In genomic region chr6:109693128-109693527, GRCh38 we compare ENCODE assay signal across 12 cellular contexts. TPM values are rescaled to one million over a fixed set of nuclear protein-coding genes. Genes with fewer than 3 reads are reported as not detected.
DNase-seq lines count a peak whose midpoint lies in the region; ATAC-seq and TF ChIP-seq lines count a peak whose summit lies in the region.
"Had no signal": no experiment of that assay in that cellular context is flagged by ENCODE, and none has a peak within 500 bp of the region (broad histone marks: within the 10 kb centered on the region; RNA-seq: fewer than 3 reads in every experiment).

No MANE protein-coding gene starts in this region.

- no peak overlapping the region for H3K27ac ChIP-seq in lower lobe of right lung
- H3K27ac ChIP-seq in mesendoderm (ENCODE audit: low read depth, low read length), result no peak overlapping the region
- H3K27ac ChIP-seq: KMS-11, thoracic aorta had no signal

- peak overlapping the region; percentile 87 for H3K4me3 ChIP-seq in lower lobe of right lung
- no peak overlapping the region for H3K4me3 ChIP-seq in mesendoderm (ENCODE audit: low read length)
- H3K4me3 ChIP-seq: lung, thoracic aorta had no signal

- DNase-seq in lower lobe of right lung, result no peak
- no peak for DNase-seq in KBM-7
- no peak for DNase-seq in mesendoderm
- DNase-seq in NCI-H2196 (lab: John Stamatoyannopoulos, UW; ENCODE audit: unreplicated experiment), result no peak
- no peak for DNase-seq in activated naive CD4-positive, alpha-beta T cell treated with anti-CD3 and anti-CD28 coated beads, Interleukin-2, amount 50 U/mL, for 72 hours (ENCODE audit: low spot score in 2 of 2)
- DNase-seq: NCI-H524 treated with DMSO at 0.1 percent for 48 hours had no signal

- H3K79me1 ChIP-seq in mesendoderm (ENCODE audit: low read length), result no peaks in the 10 kb centered on the region

- H3K4me1 Mint-ChIP-seq in IgD-negative memory B cell, result peaks cover 23 to 44% (median 39%) of the 10 kb centered on the region in 3 donors

- H4K8ac ChIP-seq in mesendoderm (ENCODE audit: low read depth, low read length), result no peak overlapping the region

- no peak overlapping the region for H2BK5ac ChIP-seq in mesendoderm (ENCODE audit: low read length)

- H3K9ac ChIP-seq in mesendoderm (ENCODE audit: low read length), result no peak overlapping the region
- H3K9ac ChIP-seq: KMS-11 had no signal

- in situ Hi-C loops in KBM-7 (cut with MboI; ENCODE audit: low pct_unique_long_range_greater_than_20kb, low sequenced_read_pairs), result no loop called here

- H3K18ac ChIP-seq in mesendoderm (ENCODE audit: low read length), result no peak overlapping the region

- no peak overlapping the region for H3K56ac ChIP-seq in mesendoderm (ENCODE audit: low read length)

- no peak overlapping the region for H4K5ac ChIP-seq in mesendoderm (ENCODE audit: low read length)

- no peak overlapping the region for H2BK15ac ChIP-seq in mesendoderm (replicated peaks; ENCODE audit: low read depth)

- H3K27me3 Mint-ChIP-seq in IgD-negative memory B cell, result no peaks in the 10 kb centered on the region

- peaks cover 3% of the 10 kb centered on the region for H3K36me3 Mint-ChIP-seq in IgD-negative memory B cell
- H3K36me3 Mint-ChIP-seq in activated naive CD4-positive, alpha-beta T cell treated with anti-CD3 and anti-CD28 coated beads, Interleukin-2, amount 50 U/mL, for 72 hours, result peaks cover 10 to 12% of the 10 kb centered on the region in 2 donors

- H3K4me2 ChIP-seq in mesendoderm (ENCODE audit: low read length), result no peak overlapping the region
- H3K4me2 ChIP-seq: KMS-11 had no signal

- peaks cover 27% of the 10 kb centered on the region for H3K4me1 ChIP-seq in lower lobe of right lung
- H3K4me1 ChIP-seq in mesendoderm (ENCODE audit: control insufficient read depth, low read depth, low read length), result no peaks in the 10 kb centered on the region

- H3K9me3 Mint-ChIP-seq in IgD-negative memory B cell, result peaks cover 0 to 7% (median 0%) of the 10 kb centered on the region in 3 donors
- H3K9me3 Mint-ChIP-seq in activated naive CD4-positive, alpha-beta T cell treated with anti-CD3 and anti-CD28 coated beads, Interleukin-2, amount 50 U/mL, for 72 hours, result no peaks in the 10 kb centered on the region

- H3K36me3 ChIP-seq in lower lobe of right lung (no peaks in the 10 kb centered on the region), mesendoderm (ENCODE audit: control insufficient read depth, insufficient read depth, low read length) (no peaks in the 10 kb centered on the region)
- H3K36me3 ChIP-seq: thoracic aorta had no signal

- H2BK120ac ChIP-seq in mesendoderm (ENCODE audit: low read depth, low read length), result no peak overlapping the region

- H3K9me3 ChIP-seq in lower lobe of right lung, result no peaks in the 10 kb centered on the region
- H3K9me3 ChIP-seq: thoracic aorta had no signal

- H3K79me2 ChIP-seq in mesendoderm (ENCODE audit: control insufficient read depth, insufficient read depth, low read length), result no peaks in the 10 kb centered on the region

- H3K4me3 Mint-ChIP-seq in IgD-negative memory B cell, result peak overlapping the region; percentile 92 to 100 (median 98)

- H3K27me3 ChIP-seq in lower lobe of right lung (ENCODE audit: low read depth) (no peaks in the 10 kb centered on the region), mesendoderm (ENCODE audit: insufficient read depth, low read length, poor library complexity) (no peaks in the 10 kb centered on the region)

- H3K4ac ChIP-seq in mesendoderm (ENCODE audit: low read depth, low read length), result no peak overlapping the region

- peak overlapping the region; percentile 8 to 89 (median 74) for H3K27ac Mint-ChIP-seq in IgD-negative memory B cell
- H3K27ac Mint-ChIP-seq in activated naive CD4-positive, alpha-beta T cell treated with anti-CD3 and anti-CD28 coated beads, Interleukin-2, amount 50 U/mL, for 72 hours, result no peak overlapping the region

- TF ChIP-seq CTCF in lower lobe of right lung (IDR thresholded peaks at IDR 0.05), result no peak

- no peak overlapping the region for H3K23ac ChIP-seq in mesendoderm (ENCODE audit: low read length)

- intact Hi-C loops in lower lobe of right lung (cut with DNase I), result no loop called here

- ATAC-seq in GM18502 (IDR thresholded peaks at IDR 0.05; ENCODE audit: poor library complexity, unreplicated experiment) (peak; percentile 48), GM21619 (IDR thresholded peaks at IDR 0.05; ENCODE audit: unreplicated experiment) (peak; percentile 25), lower lobe of right lung (no peak)
- ATAC-seq in activated naive CD4-positive, alpha-beta T cell treated with anti-CD3 and anti-CD28 coated beads, Interleukin-2, amount 50 U/mL, for 72 hours, result no peak

- H2AK5ac ChIP-seq in mesendoderm (ENCODE audit: low read length), result no peak overlapping the region

RNA-seq across cellular contexts. Expression of gene FIG4, which starts 2.0 kb away (rescaled TPM):
- 45.2 TPM for polyA plus RNA-seq in IgD-negative memory B cell
- 44.5 TPM for total RNA-seq in lower lobe of right lung
- polyA plus RNA-seq in mesendoderm (2013, experiment 1 of 2), result 7.7 TPM
- polyA plus RNA-seq in mesendoderm (2013, experiment 2 of 2), result 7.8 TPM
- total RNA-seq in activated naive CD4-positive, alpha-beta T cell treated with anti-CD3 and anti-CD28 coated beads, Interleukin-2, amount 50 U/mL, for 72 hours, result 10 to 100 TPM; 19.8 to 20.2 TPM

RNA-seq across cellular contexts. Expression of gene AK9, which starts 2.1 kb away (rescaled TPM):
- polyA plus RNA-seq in IgD-negative memory B cell, result 8.2 TPM
- 13.9 TPM for total RNA-seq in lower lobe of right lung
- polyA plus RNA-seq in mesendoderm (2013, experiment 1 of 2), result 1.8 TPM
- 1.5 TPM for polyA plus RNA-seq in mesendoderm (2013, experiment 2 of 2)
- total RNA-seq in activated naive CD4-positive, alpha-beta T cell treated with anti-CD3 and anti-CD28 coated beads, Interleukin-2, amount 50 U/mL, for 72 hours, result 1 to 10 TPM; 1.5 to 3.8 TPM

Comparison
In these comparisons a context has a peak if more than half of its experiments do, and no peak if none do; other contexts are left out.
1. ATAC-seq: peak in GM18502 (single experiment) and GM21619 (single experiment); none in lower lobe of right lung (0 of 2) and activated naive CD4-positive, alpha-beta T cell treated with anti-CD3 and anti-CD28 coated beads, Interleukin-2, amount 50 U/mL, for 72 hours (0 of 2).
2. H3K27ac Mint-ChIP-seq: peak in IgD-negative memory B cell (3 of 3); none in activated naive CD4-positive, alpha-beta T cell treated with anti-CD3 and anti-CD28 coated beads, Interleukin-2, amount 50 U/mL, for 72 hours (0 of 2).